Comparison of ENCODE assay signal across 17 cellular contexts in the genomic region with DNA sequence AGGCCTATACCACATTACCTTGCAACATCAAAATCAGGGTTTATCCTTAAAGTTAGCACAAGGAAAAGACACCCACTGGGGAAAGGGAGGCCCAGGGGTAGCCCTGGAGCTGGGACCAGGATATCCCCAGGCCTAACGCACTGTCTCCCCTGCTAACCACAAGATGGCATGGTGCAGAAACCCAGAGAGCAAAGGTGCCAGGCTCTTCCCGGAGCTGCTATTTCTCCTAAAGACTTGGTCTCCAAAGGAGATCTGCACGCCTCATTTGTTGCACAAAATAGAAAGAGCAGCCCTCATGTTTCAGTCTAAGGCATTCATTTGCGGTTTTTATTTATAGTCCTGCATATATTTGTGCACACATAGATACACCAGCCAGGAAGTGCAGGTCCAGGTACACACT.
DNase-seq lines count a peak whose midpoint lies in the region; ATAC-seq and TF ChIP-seq lines count a peak whose summit lies in the region.
"Had no signal": no experiment of that assay in that cellular context is flagged by ENCODE, and none has a peak within 500 bp of the region (broad histone marks: within the 10 kb centered on the region; RNA-seq: fewer than 3 reads in every experiment).

No MANE protein-coding gene starts in this region.

- no peaks in the 10 kb centered on the region for H3K9me3 ChIP-seq in BE2C

- no peak overlapping the region for H3K4me3 Mint-ChIP-seq in activated CD8-positive, alpha-beta T cell treated with anti-CD3 and anti-CD28 coated beads for 36 hours
- H3K4me3 Mint-ChIP-seq: IgD-negative memory B cell, nephron progenitor cell had no signal

- H3K36me3 Mint-ChIP-seq in activated CD8-positive, alpha-beta T cell treated with anti-CD3 and anti-CD28 coated beads for 36 hours (ENCODE audit: low read depth), result no peaks in the 10 kb centered on the region
- H3K36me3 Mint-ChIP-seq: IgD-negative memory B cell had no signal

- H3K36me3 ChIP-seq in BE2C, result no peaks in the 10 kb centered on the region

- H3K4me1 Mint-ChIP-seq in activated CD8-positive, alpha-beta T cell treated with anti-CD3 and anti-CD28 coated beads for 36 hours (ENCODE audit: low read depth), result no peaks in the 10 kb centered on the region

- DNase-seq in BE2C, result no peak
- peak; percentile 16 for DNase-seq in NCI-H1092 (lab: John Stamatoyannopoulos, UW)
- DNase-seq in NCI-H526 treated with DMSO at 0.1 percent for 48 hours (lab: John Stamatoyannopoulos, UW), result peak; percentile 80
- no peak for DNase-seq in left colon
- no peak for DNase-seq in activated CD8-positive, alpha-beta T cell treated with anti-CD3 and anti-CD28 coated beads for 36 hours
- no peak for DNase-seq in stimulated activated CD4-positive, alpha-beta T cell treated with anti-CD3 and anti-CD28 coated beads, Interleukin-2, amount 100 ng/mL, for 48 hours
- no peak for DNase-seq in AG20443 (ENCODE audit: low spot score)
- DNase-seq: activated CD8-positive, alpha-beta memory T cell treated with anti-CD3 and anti-CD28 coated beads for 24 hours; activated naive CD4-positive, alpha-beta T cell treated with Interleukin-2 at 50 U/mL for 16 hours; NCI-H1105 treated with DMSO at 0.1 percent for 48 hours; nephron progenitor cell; OCI-M1; stimulated activated naive CD4-positive, alpha-beta T cell had no signal

- peak; percentile 12; the same call in 1 of the 2 replicates for TF ChIP-seq CTCF in BE2C (IDR thresholded peaks at IDR 0.05; ENCODE audit: low read depth, low read length)
- no peak for TF ChIP-seq CTCF in activated CD8-positive, alpha-beta T cell treated with anti-CD3 and anti-CD28 coated beads for 36 hours (IDR thresholded peaks at IDR 0.05)

- H3K4me3 ChIP-seq in BE2C (ENCODE audit: low read depth, low read length), result no peak overlapping the region
- H3K4me3 ChIP-seq: lung, SK-N-MC had no signal

- H3K27ac Mint-ChIP-seq in activated CD8-positive, alpha-beta T cell treated with anti-CD3 and anti-CD28 coated beads for 36 hours, result no peak overlapping the region
- H3K27ac Mint-ChIP-seq: IgD-negative memory B cell, nephron progenitor cell had no signal

- POLR2A ChIA-PET in activated CD8-positive, alpha-beta T cell treated with anti-CD3 and anti-CD28 coated beads for 36 hours (lab: Charles Lee), result no interaction called here

- no peaks in the 10 kb centered on the region for H3K9me3 Mint-ChIP-seq in activated CD8-positive, alpha-beta T cell treated with anti-CD3 and anti-CD28 coated beads for 36 hours

- ATAC-seq in left colon, result peak; percentile 10
- no peak for ATAC-seq in activated CD8-positive, alpha-beta T cell treated with anti-CD3 and anti-CD28 coated beads for 36 hours
- ATAC-seq in HG03025 (IDR thresholded peaks at IDR 0.05; ENCODE audit: low FRiP score, unreplicated experiment), result no peak

- H3K27me3 ChIP-seq in BE2C, result no peaks in the 10 kb centered on the region

- no peaks in the 10 kb centered on the region; the same call in 1 of the 2 replicates for H3K4me1 ChIP-seq in BE2C

- CTCF ChIA-PET in activated CD8-positive, alpha-beta T cell treated with anti-CD3 and anti-CD28 coated beads for 36 hours (lab: Charles Lee), result interaction anchor here (0.6 to 1.4 kb wide), 2 partner anchors 27 to 783 kb away, joined by 3 read pairs; no protein-coding TSS in a partner anchor

- intact Hi-C loops in left colon (cut with DNase I, micrococcal nuclease), result loop anchor here in 1 of 2 donors (10.0 kb wide), 1 partner anchor 405 kb away; the partner anchor contains the start of gene SOX9
- intact Hi-C loops in activated CD8-positive, alpha-beta T cell treated with anti-CD3 and anti-CD28 coated beads for 36 hours (cut with micrococcal nuclease), result no loop called here

- H3K27me3 Mint-ChIP-seq in activated CD8-positive, alpha-beta T cell treated with anti-CD3 and anti-CD28 coated beads for 36 hours, result peaks cover 2% of the 10 kb centered on the region

Comparison
In these comparisons a context has a peak if more than half of its experiments do, and no peak if none do; other contexts are left out.
1. DNase-seq: peak in NCI-H1092 (single experiment) and NCI-H526 treated with DMSO at 0.1 percent for 48 hours (single experiment); none in BE2C (single experiment), left colon (0 of 2), activated CD8-positive, alpha-beta T cell treated with anti-CD3 and anti-CD28 coated beads for 36 hours (single experiment), stimulated activated CD4-positive, alpha-beta T cell treated with anti-CD3 and anti-CD28 coated beads, Interleukin-2, amount 100 ng/mL, for 48 hours (0 of 2) and AG20443 (single experiment).